12 cellular contexts compared by ENCODE assay signal in the genomic region with DNA sequence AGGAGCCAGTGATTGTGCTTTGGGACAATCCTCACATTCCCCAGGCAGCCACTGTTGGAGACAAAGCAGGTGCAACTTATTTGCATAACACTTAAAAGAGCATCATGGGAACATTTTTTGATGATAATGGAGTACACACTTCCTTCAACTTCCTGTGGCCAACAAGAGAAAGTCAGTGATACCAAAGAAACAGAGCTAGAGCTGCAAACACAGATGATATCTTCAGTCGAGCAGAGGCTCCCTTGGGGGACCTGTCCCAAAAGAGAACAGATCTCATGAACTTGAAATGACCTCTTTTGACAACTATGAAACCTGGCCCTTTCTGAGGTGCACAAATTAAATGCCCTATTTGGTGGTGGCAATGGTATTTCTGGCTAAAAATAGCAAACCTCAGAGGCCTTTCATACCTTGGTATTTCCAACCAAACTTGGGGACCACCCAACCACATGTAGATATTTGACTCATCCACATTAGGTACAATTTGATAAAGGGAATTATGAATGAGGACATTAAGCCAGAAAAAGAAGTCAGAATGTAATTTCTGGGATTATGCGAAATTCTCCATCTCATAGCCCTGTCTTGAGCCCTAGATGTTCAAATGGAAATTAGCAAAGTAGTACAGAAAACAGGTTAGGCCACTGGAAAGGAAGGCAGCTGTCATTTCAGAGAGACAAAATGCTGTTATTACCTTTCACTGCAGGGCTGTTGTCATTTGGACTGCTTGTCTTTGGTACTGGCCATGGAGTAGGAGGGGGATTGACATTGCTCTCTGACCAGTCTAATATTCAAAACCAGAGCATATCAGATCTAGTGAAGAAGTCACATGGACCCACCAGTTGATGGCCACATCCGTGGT.
DNase-seq lines count a peak whose midpoint lies in the region; ATAC-seq, FAIRE-seq and TF ChIP-seq lines count a peak whose summit lies in the region.
"Had no signal": no experiment of that assay in that cellular context is flagged by ENCODE, and none has a peak within 500 bp of the region (broad histone marks: within the 10 kb centered on the region; RNA-seq: fewer than 3 reads in every experiment).

No MANE protein-coding gene starts in this region.

- no peak for DNase-seq in effector memory CD4-positive, alpha-beta T cell
- DNase-seq in NOMO-1 treated with DMSO at 0.1 percent for 48 hours (lab: John Stamatoyannopoulos, UW; ENCODE audit: unreplicated experiment) (no peak), urothelium cell line (ENCODE audit: low spot score) (no peak), CD14-positive monocyte (ENCODE audit: low spot score) (no peak), D721Med (ENCODE audit: insufficient read length, low spot score) (no peak)
- DNase-seq: body of pancreas, heart left ventricle, NCI-H187, posterior cingulate gyrus had no signal

- no peak overlapping the region for H3K4me3 ChIP-seq in effector memory CD4-positive, alpha-beta T cell (ENCODE audit: insufficient read depth, low read depth, low read length, poor library complexity, severe bottlenecking)
- H3K4me3 ChIP-seq: body of pancreas, heart left ventricle had no signal

- H3K27ac Mint-ChIP-seq in CD14-positive monocyte: no peak overlapping the region

- peaks cover 9 to 20% (median 10%) of the 10 kb centered on the region in 7 donors for H3K9me3 Mint-ChIP-seq in CD14-positive monocyte

- peaks cover 0 to 3% (median 2%) of the 10 kb centered on the region in 3 donors for H3K27me3 Mint-ChIP-seq in CD14-positive monocyte (ENCODE audit: low read depth in 3 of 3)

- H3K4me3 Mint-ChIP-seq in CD14-positive monocyte: no peak overlapping the region

- FAIRE-seq in urothelium cell line (lab: Jason Lieb, UNC) (no peak), D721Med (lab: Jason Lieb, UNC) (no peak)

- no peaks in the 10 kb centered on the region for H3K9me3 ChIP-seq in effector memory CD4-positive, alpha-beta T cell (ENCODE audit: control insufficient read depth, low read length)
- H3K9me3 ChIP-seq: body of pancreas had no signal

- H3K27me3 ChIP-seq in effector memory CD4-positive, alpha-beta T cell (replicated peaks; ENCODE audit: control insufficient read depth, insufficient read depth, low read length, poor library complexity, severe bottlenecking): no peaks in the 10 kb centered on the region
- H3K27me3 ChIP-seq: body of pancreas, heart left ventricle had no signal

- peaks cover 26% of the 10 kb centered on the region for H3K4me1 ChIP-seq in effector memory CD4-positive, alpha-beta T cell (ENCODE audit: control insufficient read depth, insufficient read depth, low read length, poor library complexity, severe bottlenecking)
- H3K4me1 ChIP-seq: body of pancreas had no signal

- H3K36me3 ChIP-seq in effector memory CD4-positive, alpha-beta T cell (ENCODE audit: control insufficient read depth, insufficient read depth, low read length): no peaks in the 10 kb centered on the region

- H3K27ac ChIP-seq in effector memory CD4-positive, alpha-beta T cell (ENCODE audit: insufficient read depth, low read length, poor library complexity, severe bottlenecking): peak overlapping the region; percentile 6
- H3K27ac ChIP-seq: body of pancreas, heart left ventricle had no signal

- H3K36me3 Mint-ChIP-seq in CD14-positive monocyte: peaks cover 0 to 7% of the 10 kb centered on the region in 2 donors

- ATAC-seq in GM18511 (IDR thresholded peaks at IDR 0.05; ENCODE audit: unreplicated experiment) (peak; percentile 96), GM21390 (IDR thresholded peaks at IDR 0.05; ENCODE audit: unreplicated experiment) (peak; percentile 89), HG03342 (IDR thresholded peaks at IDR 0.05; ENCODE audit: unreplicated experiment) (peak; percentile 85)
- ATAC-seq: body of pancreas, heart left ventricle had no signal

- no peaks in the 10 kb centered on the region for H3K4me1 Mint-ChIP-seq in CD14-positive monocyte

- no peak for TF ChIP-seq CTCF in CD14-positive monocyte (IDR thresholded peaks at IDR 0.05)
- TF ChIP-seq CTCF in D721Med (IDR thresholded peaks at IDR 0.05; ENCODE audit: insufficient read depth, missing control alignments): no peak

- intact Hi-C loops in CD14-positive monocyte (cut with micrococcal nuclease): no loop called here
